ENCODE assay signal across 9 cellular contexts in genomic region chr19:51394045-51394836, GRCh38. TPM values are rescaled to one million over a fixed set of nuclear protein-coding genes. Genes with fewer than 3 reads are reported as not detected.
DNase-seq lines count a peak whose midpoint lies in the region; ATAC-seq and TF ChIP-seq lines count a peak whose summit lies in the region.
"Had no signal": no experiment of that assay in that cellular context is flagged by ENCODE, and none has a peak within 500 bp of the region (broad histone marks: within the 10 kb centered on the region; RNA-seq: fewer than 3 reads in every experiment).

No MANE protein-coding gene starts in this region.

- H3K79me2 ChIP-seq in ACC112 (ENCODE audit: control insufficient read depth, insufficient read depth, low read length, unreplicated experiment), result peaks cover 4% of the 10 kb centered on the region

- ATAC-seq in GM18861 (IDR thresholded peaks at IDR 0.05; ENCODE audit: unreplicated experiment), result peak; percentile 85
- peak; percentile 78 for ATAC-seq in HG03095 (IDR thresholded peaks at IDR 0.05; ENCODE audit: unreplicated experiment)

- TF ChIP-seq RAD21 in liver (IDR thresholded peaks at IDR 0.05), result peak in 1 of 2 donors; percentile 43

- H3K4me3 ChIP-seq in ACC112 (ENCODE audit: low read depth, low read length) (peak overlapping the region; percentile 80), liver (ENCODE audit: low read depth in 1 of 3, low read length in 3 of 3) (peak overlapping the region; percentile 38 to 63 (median 60))

- TF ChIP-seq CTCF in liver (IDR thresholded peaks at IDR 0.05; ENCODE audit: low read depth, low read length, missing input control), result no peak

- peak overlapping the region; percentile 45 to 77 for H3K9ac ChIP-seq in liver (ENCODE audit: low read depth in 1 of 2, low read length in 2 of 2)
- H3K9ac ChIP-seq: KMS-11 had no signal

- H3K9me3 ChIP-seq in liver (ENCODE audit: control insufficient read depth in 4 of 4, low read length in 3 of 4), result no peaks in the 10 kb centered on the region

- 4% methylated on average over 45 of the region's 45 CpGs for WGBS in liver

- H3K27ac ChIP-seq in ACC112 (ENCODE audit: low read depth, low read length) (peak overlapping the region; percentile 74), liver (ENCODE audit: low read depth in 1 of 2, low read length in 2 of 2) (peak overlapping the region; percentile 25 to 85)
- H3K27ac ChIP-seq: KMS-11 had no signal

- H3K27me3 ChIP-seq in ACC112 (ENCODE audit: insufficient read depth, low read length) (no peaks in the 10 kb centered on the region), liver (ENCODE audit: control insufficient read depth in 4 of 4, insufficient read depth in 4 of 4, low read length in 3 of 4) (no peaks in the 10 kb centered on the region)

- H3K4me1 ChIP-seq in ACC112 (ENCODE audit: control insufficient read depth, insufficient read depth, low read length, unreplicated experiment), result no peaks in the 10 kb centered on the region
- peaks cover 2 to 8% (median 5%) of the 10 kb centered on the region in 4 donors for H3K4me1 ChIP-seq in liver (ENCODE audit: control insufficient read depth in 4 of 4, insufficient read depth in 4 of 4, low read length in 3 of 4)

- DNase-seq in NCI-H748 treated with DMSO at 0.1 percent for 48 hours (lab: John Stamatoyannopoulos, UW), result peak; percentile 83
- peak; percentile 78 to 81 for DNase-seq in activated CD4-positive, alpha-beta T cell treated with anti-CD3 and anti-CD28 coated beads, Interleukin-2, amount 50 U/mL, for 4 hours
- DNase-seq in dermis microvascular lymphatic vessel endothelial cell (ENCODE audit: low read depth in 2 of 2), result peak; percentile 94 to 95
- peak; percentile 80 for DNase-seq in stimulated activated CD4-positive, alpha-beta T cell treated with anti-CD3 and anti-CD28 coated beads, Interleukin-4, amount 100 ng/mL, for 1 hour

- H2AFZ ChIP-seq in ACC112 (ENCODE audit: low read length, unreplicated experiment), result peak overlapping the region; percentile 55

- no peaks in the 10 kb centered on the region for H3K36me3 ChIP-seq in ACC112 (ENCODE audit: insufficient read depth, low read length)
- no peaks in the 10 kb centered on the region for H3K36me3 ChIP-seq in liver (ENCODE audit: control insufficient read depth in 4 of 4, insufficient read depth in 3 of 4, low read depth in 1 of 4, low read length in 3 of 4)

TF ChIP-seq in liver, 16 proteins besides CTCF, POLR2A, EP300 and RAD21:
- TF ChIP-seq NR2F2 (IDR thresholded peaks at IDR 0.05) (peak; percentile 73), HNF4G (IDR thresholded peaks at IDR 0.05) (no peak), YY1 (IDR thresholded peaks at IDR 0.05) (peak; percentile 33), REST (IDR thresholded peaks at IDR 0.05) (peak; percentile 38), HNF4A (conservative IDR thresholded peaks at IDR 0.05) (peak; percentile 45 to 53), JUND (IDR thresholded peaks at IDR 0.05) (peak in 1 of 2 donors; percentile 10), ATF3 (IDR thresholded peaks at IDR 0.05) (no peak), FOXA1 (IDR thresholded peaks at IDR 0.05) (no peak), EGR1 (IDR thresholded peaks at IDR 0.05; ENCODE audit: low read depth in 2 of 2) (peak; percentile 63 to 64), SP1 (IDR thresholded peaks at IDR 0.05) (peak; percentile 93), RXRA (IDR thresholded peaks at IDR 0.05) (peak; percentile 13 to 20), MAX (IDR thresholded peaks at IDR 0.05) (peak; percentile 71), FOXA2 (IDR thresholded peaks at IDR 0.05) (no peak), GABPA (IDR thresholded peaks at IDR 0.05 in 1 of 2, conservative IDR thresholded peaks at IDR 0.05 in 1 of 2) (peak; percentile 61 to 90), TAF1 (conservative IDR thresholded peaks at IDR 0.05) (no peak), ZBTB33 (IDR thresholded peaks at IDR 0.05) (peak; percentile 89)

RNA-seq across cellular contexts. Expression of gene C19orf84, which starts 3.9 kb away (rescaled TPM):
- not detected in 2 replicates for total RNA-seq in dermis microvascular lymphatic vessel endothelial cell
- total RNA-seq in liver, result under 1 TPM in 1 of 2 donors, not detected in 1; 0.08 TPM
- polyA plus RNA-seq in liver, result not detected

RNA-seq across cellular contexts. Expression of gene LIM2, which starts 6.5 kb away (rescaled TPM):
- total RNA-seq in dermis microvascular lymphatic vessel endothelial cell, result not detected in 2 replicates
- total RNA-seq in liver, result not detected
- not detected for polyA plus RNA-seq in liver

RNA-seq across cellular contexts. Expression of gene NKG7, which starts 21.8 kb away (rescaled TPM):
- total RNA-seq in dermis microvascular lymphatic vessel endothelial cell, result not detected in 2 replicates
- 10 to 100 TPM in 1 of 2 donors, 1 to 10 TPM in 1; 2.0 to 13.6 TPM for total RNA-seq in liver
- 1 to 10 TPM; 5.3 to 6.2 TPM for polyA plus RNA-seq in liver

RNA-seq across cellular contexts. Expression of gene SIGLEC10, which starts 23.2 kb away (rescaled TPM):
- total RNA-seq in dermis microvascular lymphatic vessel endothelial cell (not detected in 2 replicates), liver (1 to 10 TPM; 4.9 to 8.4 TPM)
- polyA plus RNA-seq in liver, result 1 to 10 TPM; 1.7 to 8.0 TPM

RNA-seq across cellular contexts. Expression of gene CLDND2, which starts 25.4 kb away (rescaled TPM):
- total RNA-seq in dermis microvascular lymphatic vessel endothelial cell, result not detected in 2 replicates
- total RNA-seq in liver, result not detected
- polyA plus RNA-seq in liver, result 1 to 10 TPM in 1 of 2 donors, under 1 TPM in 1; 0.22 to 3.0 TPM

Comparison
In these comparisons a context has a peak if more than half of its experiments do, and no peak if none do; other contexts are left out.
1. Peak in every context shown above with its lines: DNase-seq, ATAC-seq, H3K4me3 ChIP-seq and H3K27ac ChIP-seq.